11 cellular contexts compared by ENCODE assay signal in the genomic region with DNA sequence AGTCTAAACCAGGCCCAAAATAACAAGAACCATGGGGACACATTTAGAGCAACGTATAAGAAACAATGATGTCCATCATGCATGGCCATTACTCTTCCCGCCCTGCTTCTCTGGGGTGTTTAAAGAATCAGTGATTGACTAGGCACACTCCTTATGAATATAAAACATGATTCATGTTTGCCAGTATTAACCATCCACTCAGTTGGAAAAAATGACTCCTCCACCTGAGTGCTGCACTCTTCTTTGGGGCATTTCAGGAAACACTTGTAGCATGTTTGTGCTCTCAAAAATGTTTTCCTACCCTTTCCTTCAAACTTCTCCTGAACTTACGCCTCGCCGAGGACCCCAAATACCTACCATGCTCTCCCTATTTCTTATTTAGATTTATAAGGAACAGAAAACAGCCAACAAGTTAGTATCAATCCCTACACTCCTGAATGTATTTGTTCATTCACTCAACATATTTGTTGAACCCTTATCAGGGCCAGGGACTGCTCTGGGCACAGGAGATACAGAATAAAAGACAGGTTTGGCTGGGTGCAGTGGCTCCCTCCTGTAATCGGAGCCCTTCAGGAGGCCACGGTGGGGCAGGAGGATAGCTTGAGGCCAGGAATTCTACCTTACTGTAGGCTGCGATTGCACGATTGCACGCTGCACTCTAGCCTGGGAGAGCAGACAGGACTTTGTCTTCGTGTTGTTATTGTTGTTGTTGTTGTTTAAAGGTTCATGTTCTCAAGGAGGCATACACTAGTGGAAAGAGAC.
DNase-seq lines count a peak whose midpoint lies in the region; ATAC-seq and TF ChIP-seq lines count a peak whose summit lies in the region.
"Had no signal": no experiment of that assay in that cellular context is flagged by ENCODE, and none has a peak within 500 bp of the region (broad histone marks: within the 10 kb centered on the region; RNA-seq: fewer than 3 reads in every experiment).

No MANE protein-coding gene starts in this region.

- H3K36me3 ChIP-seq in MM.1S (replicated peaks; ENCODE audit: insufficient read depth, low read length) (no peaks in the 10 kb centered on the region), stomach smooth muscle (ENCODE audit: control insufficient read depth in 2 of 2, insufficient read depth in 2 of 2, low read length in 2 of 2) (no peaks in the 10 kb centered on the region), ovary (no peaks in the 10 kb centered on the region)

- no peaks in the 10 kb centered on the region for H3K9me3 ChIP-seq in MM.1S (replicated peaks; ENCODE audit: insufficient read depth, low read length)
- H3K9me3 ChIP-seq in stomach smooth muscle (ENCODE audit: control insufficient read depth in 2 of 2, low read length in 2 of 2), result no peaks in the 10 kb centered on the region
- no peaks in the 10 kb centered on the region for H3K9me3 ChIP-seq in ovary

- TF ChIP-seq POLR2A in ovary (IDR thresholded peaks at IDR 0.05), result no peak

- H3K9me2 ChIP-seq in MM.1S (replicated peaks; ENCODE audit: insufficient read depth, low read length), result no peaks in the 10 kb centered on the region

- H3K9ac ChIP-seq in MM.1S (ENCODE audit: low read length) (peak overlapping the region; percentile 94; the same call in 1 of the 2 replicates), stomach smooth muscle (ENCODE audit: low read length in 2 of 2) (peak overlapping the region in 1 of 2 donors; percentile 76)

- CTCF ChIA-PET in MCF 10A (lab: Yijun Ruan, JAX), result interaction anchor here (0.7 to 1.4 kb wide), 3 partner anchors 50 to 151 kb away, joined by 3 read pairs; no protein-coding TSS in a partner anchor

- peak overlapping the region; percentile 77; the same call in 1 of the 2 replicates for H3K4me3 ChIP-seq in MM.1S (ENCODE audit: low read length)
- no peak overlapping the region for H3K4me3 ChIP-seq in stomach smooth muscle (ENCODE audit: low read length in 2 of 2)
- H3K4me3 ChIP-seq in ovary, result no peak overlapping the region

- H3F3A ChIP-seq in MM.1S (ENCODE audit: insufficient read depth, low read length), result peaks cover 29% of the 10 kb centered on the region

- no peaks in the 10 kb centered on the region for H4K20me1 ChIP-seq in MM.1S (ENCODE audit: insufficient read depth, low read length)

- H2AFZ ChIP-seq in MM.1S (ENCODE audit: low read length), result no peak overlapping the region

- intact Hi-C loops in MCF 10A (cut with micrococcal nuclease), result loop anchor here (5.0 kb wide), 1 partner anchor 281 kb away; no protein-coding TSS in a partner anchor
- intact Hi-C loops in ovary (cut with DNase I), result loop anchor here in 1 of 4 donors (10.0 kb wide), 1 partner anchor 63 kb away; no protein-coding TSS in a partner anchor

- no peaks in the 10 kb centered on the region for H3K9me3 Mint-ChIP-seq in MCF 10A (ENCODE audit: unreplicated experiment)

- peaks cover 18% of the 10 kb centered on the region for H3K4me1 Mint-ChIP-seq in MCF 10A (ENCODE audit: insufficient read depth, unreplicated experiment)

- BruUV-seq in MCF 10A (replicated peaks; lab: Mats Ljungman, UMichigan), result no TSS peak

- H3K36me3 Mint-ChIP-seq in MCF 10A (ENCODE audit: insufficient read depth, unreplicated experiment), result no peaks in the 10 kb centered on the region

- H3K4me3 Mint-ChIP-seq in MCF 10A (ENCODE audit: unreplicated experiment), result peak overlapping the region; percentile 77

- POLR2A ChIA-PET in MCF 10A (lab: Yijun Ruan, JAX), result interaction anchor here (2.8 to 2.9 kb wide), 2 partner anchors 59 to 181 kb away, joined by 23 to 54 read pairs; a partner anchor contains a TSS

- ATAC-seq in SK-N-SH treated with all-trans-retinoic acid at 6 μM for 48 hours, result no peak
- ATAC-seq in HG03469 (IDR thresholded peaks at IDR 0.05; ENCODE audit: unreplicated experiment), result no peak

- H3K27ac Mint-ChIP-seq in MCF 10A (ENCODE audit: low read depth, unreplicated experiment), result peak overlapping the region; percentile 88

- peaks cover 62% of the 10 kb centered on the region for H3K4me1 ChIP-seq in MM.1S (ENCODE audit: low read length)
- peaks cover 16% of the 10 kb centered on the region for H3K4me1 ChIP-seq in stomach smooth muscle (ENCODE audit: control insufficient read depth, insufficient read depth, low read length)
- peaks cover 3% of the 10 kb centered on the region for H3K4me1 ChIP-seq in ovary (ENCODE audit: insufficient read depth)

- WGBS in ovary, 3 donors, result 92 to 94% (median 93%) methylated on average over 11 of the region's 11 CpGs

- no peak for TF ChIP-seq CTCF in MM.1S (IDR thresholded peaks at IDR 0.05; ENCODE audit: low read length)
- TF ChIP-seq CTCF in MCF 10A (IDR thresholded peaks at IDR 0.05; ENCODE audit: unreplicated experiment), result no peak
- TF ChIP-seq CTCF in ovary (IDR thresholded peaks at IDR 0.05), result no peak

- H3K27me3 ChIP-seq in MM.1S (replicated peaks; ENCODE audit: insufficient read depth, low read length), result no peaks in the 10 kb centered on the region
- H3K27me3 ChIP-seq in stomach smooth muscle (ENCODE audit: control insufficient read depth in 1 of 2, insufficient read depth in 2 of 2, low read length in 2 of 2), result no peaks in the 10 kb centered on the region
- H3K27me3 ChIP-seq in ovary, result no peaks in the 10 kb centered on the region

- no peaks in the 10 kb centered on the region for H3K79me2 ChIP-seq in MM.1S (ENCODE audit: low read length)

- H3K27me3 Mint-ChIP-seq in MCF 10A (ENCODE audit: insufficient read depth, unreplicated experiment), result no peaks in the 10 kb centered on the region

- H3K4me2 ChIP-seq in MM.1S (ENCODE audit: low read depth, low read length), result peak overlapping the region; percentile 98

- TF ChIP-seq EP300 in ovary (IDR thresholded peaks at IDR 0.05), result no peak

- H3K27ac ChIP-seq in MM.1S (ENCODE audit: low read length) (peak overlapping the region; percentile 98; the same call in 1 of the 2 replicates), stomach smooth muscle (ENCODE audit: low read length) (peak overlapping the region; percentile 83), ovary (peak overlapping the region in 1 of 2 donors; percentile 89)

- DNase-seq in MM.1S (no peak), MCF 10A (ENCODE audit: unreplicated experiment) (no peak), left kidney (ENCODE audit: low read depth, low spot score) (peak; percentile 49), NCI-H1417 (lab: John Stamatoyannopoulos, UW) (no peak), ovary (no peak)
- DNase-seq: activated gamma-delta T cell treated with Interleukin-2 at 50 U/mL for 16 hours, DMS79, hippocampal formation had no signal

TF ChIP-seq in SK-N-SH treated with all-trans-retinoic acid at 6 μM for 48 hours, 23 proteins besides CTCF, POLR2A, EP300 and RAD21 (continues in another document):
- no peak for TF ChIP-seq PPARA (CRISPR knock-in tag; IDR thresholded peaks at IDR 0.05; ENCODE audit: borderline replicate concordance)
- TF ChIP-seq, protein P1, sequence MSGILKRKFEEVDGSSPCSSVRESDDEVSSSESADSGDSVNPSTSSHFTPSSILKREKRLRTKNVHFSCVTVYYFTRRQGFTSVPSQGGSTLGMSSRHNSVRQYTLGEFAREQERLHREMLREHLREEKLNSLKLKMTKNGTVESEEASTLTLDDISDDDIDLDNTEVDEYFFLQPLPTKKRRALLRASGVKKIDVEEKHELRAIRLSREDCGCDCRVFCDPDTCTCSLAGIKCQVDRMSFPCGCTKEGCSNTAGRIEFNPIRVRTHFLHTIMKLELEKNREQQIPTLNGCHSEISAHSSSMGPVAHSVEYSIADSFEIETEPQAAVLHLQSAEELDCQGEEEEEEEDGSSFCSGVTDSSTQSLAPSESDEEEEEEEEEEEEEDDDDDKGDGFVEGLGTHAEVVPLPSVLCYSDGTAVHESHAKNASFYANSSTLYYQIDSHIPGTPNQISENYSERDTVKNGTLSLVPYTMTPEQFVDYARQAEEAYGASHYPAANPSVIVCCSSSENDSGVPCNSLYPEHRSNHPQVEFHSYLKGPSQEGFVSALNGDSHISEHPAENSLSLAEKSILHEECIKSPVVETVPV (CRISPR knock-in tag; IDR thresholded peaks at IDR 0.05), result no peak
- TF ChIP-seq TOX (CRISPR knock-in tag; IDR thresholded peaks at IDR 0.05; ENCODE audit: borderline replicate concordance), result no peak
- no peak for TF ChIP-seq ZFP3 (CRISPR knock-in tag; IDR thresholded peaks at IDR 0.05)
- TF ChIP-seq, protein P2, sequence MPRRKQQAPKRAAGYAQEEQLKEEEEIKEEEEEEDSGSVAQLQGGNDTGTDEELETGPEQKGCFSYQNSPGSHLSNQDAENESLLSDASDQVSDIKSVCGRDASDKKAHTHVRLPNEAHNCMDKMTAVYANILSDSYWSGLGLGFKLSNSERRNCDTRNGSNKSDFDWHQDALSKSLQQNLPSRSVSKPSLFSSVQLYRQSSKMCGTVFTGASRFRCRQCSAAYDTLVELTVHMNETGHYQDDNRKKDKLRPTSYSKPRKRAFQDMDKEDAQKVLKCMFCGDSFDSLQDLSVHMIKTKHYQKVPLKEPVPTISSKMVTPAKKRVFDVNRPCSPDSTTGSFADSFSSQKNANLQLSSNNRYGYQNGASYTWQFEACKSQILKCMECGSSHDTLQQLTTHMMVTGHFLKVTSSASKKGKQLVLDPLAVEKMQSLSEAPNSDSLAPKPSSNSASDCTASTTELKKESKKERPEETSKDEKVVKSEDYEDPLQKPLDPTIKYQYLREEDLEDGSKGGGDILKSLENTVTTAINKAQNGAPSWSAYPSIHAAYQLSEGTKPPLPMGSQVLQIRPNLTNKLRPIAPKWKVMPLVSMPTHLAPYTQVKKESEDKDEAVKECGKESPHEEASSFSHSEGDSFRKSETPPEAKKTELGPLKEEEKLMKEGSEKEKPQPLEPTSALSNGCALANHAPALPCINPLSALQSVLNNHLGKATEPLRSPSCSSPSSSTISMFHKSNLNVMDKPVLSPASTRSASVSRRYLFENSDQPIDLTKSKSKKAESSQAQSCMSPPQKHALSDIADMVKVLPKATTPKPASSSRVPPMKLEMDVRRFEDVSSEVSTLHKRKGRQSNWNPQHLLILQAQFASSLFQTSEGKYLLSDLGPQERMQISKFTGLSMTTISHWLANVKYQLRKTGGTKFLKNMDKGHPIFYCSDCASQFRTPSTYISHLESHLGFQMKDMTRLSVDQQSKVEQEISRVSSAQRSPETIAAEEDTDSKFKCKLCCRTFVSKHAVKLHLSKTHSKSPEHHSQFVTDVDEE (CRISPR knock-in tag; IDR thresholded peaks at IDR 0.05), result no peak
- TF ChIP-seq ARNTL (CRISPR knock-in tag; IDR thresholded peaks at IDR 0.05; ENCODE audit: borderline replicate concordance, low read depth), result no peak
